27 cellular contexts compared by ENCODE assay signal in genomic region chr12:126781593-126781992, GRCh38.
"Had no signal": no experiment of that assay in that cellular context is flagged by ENCODE, and none has a peak within 500 bp of the region (broad histone marks: within the 10 kb centered on the region; RNA-seq: fewer than 3 reads in every experiment).

No MANE protein-coding gene starts in this region.

- FAIRE-seq: TTC549 had no signal

- ATAC-seq: activated CD4-positive, alpha-beta T cell treated with anti-CD3 and anti-CD28 coated beads for 36 hours; activated CD4-positive, CD25-positive, alpha-beta regulatory T cell treated with anti-CD3 and anti-CD28 coated beads, Interleukin-2, amount 50 U/mL, for 24 hours; activated CD8-positive, alpha-beta T cell treated with anti-CD3 and anti-CD28 coated beads, Interleukin-2, amount 10 ng/mL, durations not matched to agents 7 days and 5 days; PC-3; WTC11 had no signal

- H3K4me3 ChIP-seq: ascending aorta, cardiac muscle cell, Peyer's patch had no signal

- DNase-seq: activated CD4-positive, alpha-beta T cell treated with anti-CD3 and anti-CD28 coated beads for 36 hours; activated CD4-positive, alpha-beta T cell treated with anti-CD3 and anti-CD28 coated beads, Interleukin-2, amount 10 ng/mL, durations not matched to agents 7 days and 5 days; activated CD4-positive, alpha-beta T cell treated with anti-CD3 and anti-CD28 coated beads, Interleukin-2, amount 50 U/mL, for 48 hours; activated CD8-positive, alpha-beta T cell treated with anti-CD3 and anti-CD28 coated beads, Interleukin-2, amount 10 ng/mL, durations not matched to agents 7 days and 5 days; activated gamma-delta T cell; activated naive CD4-positive, alpha-beta T cell treated with Interleukin-2 at 50 U/mL for 16 hours; activated naive CD8-positive, alpha-beta T cell treated with anti-CD3 and anti-CD28 coated beads, Interleukin-2, amount 10 ng/mL, durations not matched to agents 7 days and 5 days; activated T-cell treated with anti-CD3 and anti-CD28 coated beads, Interleukin-2, amount 50 U/mL, for 24 hours; amygdala; NCI-H1048; NCI-H1436 treated with DMSO at 0.1 percent for 48 hours; NCI-H1694 treated with DMSO at 0.1 percent for 48 hours; NCI-H2029; NCI-H345; NCI-H526; NCI-H748 treated with DMSO at 0.1 percent for 48 hours; NK-92 treated with Interleukin-12 subunit alpha and Interleukin-12 subunit beta, amount 100 ng/mL, for 24 hours; PC-3; Peyer's patch; RPMI8226; SIG-M5; T1000 had no signal

- H3K4me1 ChIP-seq: ascending aorta, Peyer's patch had no signal

- H3K9me3 ChIP-seq: ascending aorta, Peyer's patch had no signal

- H3K27ac ChIP-seq: ascending aorta, cardiac muscle cell, Peyer's patch had no signal

- H3K36me3 ChIP-seq: ascending aorta, cardiac muscle cell, Peyer's patch had no signal

- H3K27me3 ChIP-seq: ascending aorta, Peyer's patch had no signal
